In genomic region chr10:89337493-89337892, GRCh38 we compare ENCODE assay signal across 13 cellular contexts. TPM values are rescaled to one million over a fixed set of nuclear protein-coding genes. Genes with fewer than 3 reads are reported as not detected.
DNase-seq lines count a peak whose midpoint lies in the region; ATAC-seq and TF ChIP-seq lines count a peak whose summit lies in the region.
"Had no signal": no experiment of that assay in that cellular context is flagged by ENCODE, and none has a peak within 500 bp of the region (broad histone marks: within the 10 kb centered on the region; RNA-seq: fewer than 3 reads in every experiment).

No MANE protein-coding gene starts in this region.

- DNase-seq in ELF-1 (ENCODE audit: low read depth, low spot score) (peak; percentile 17), MG63 (peak; percentile 48), amniotic epithelial cell (ENCODE audit: low read depth) (peak; percentile 76), neuronal stem cell (ENCODE audit: low spot score) (no peak), PC-3 (no peak), SHP77 (lab: John Stamatoyannopoulos, UW) (no peak), GM23338 (ENCODE audit: low spot score) (no peak)
- DNase-seq: heart right ventricle, HFFc6, MM.1S, SIG-M5 had no signal

- H3K79me2 ChIP-seq in PC-3 (ENCODE audit: low read length) (no peaks in the 10 kb centered on the region), GM23338 (replicated peaks; ENCODE audit: insufficient read depth) (no peaks in the 10 kb centered on the region)

- H3K36me3 Mint-ChIP-seq in GM23338 (ENCODE audit: low read depth) = no peaks in the 10 kb centered on the region

- no CpG with 5 or more reads among the region's 6 CpGs for WGBS in neuronal stem cell (ENCODE audit: extremely low coverage in 2 of 2, insufficient read length in 2 of 2, insufficient replicate concordance in 1 of 2), 2 donors

- H3K9ac ChIP-seq in neuronal stem cell (ENCODE audit: low read depth, low read length, poor library complexity) = no peak overlapping the region
- no peak overlapping the region for H3K9ac ChIP-seq in PC-3 (ENCODE audit: low read length)

- no peak overlapping the region for H4K91ac ChIP-seq in neuronal stem cell (ENCODE audit: low read depth, low read length, poor library complexity)

- peak overlapping the region; percentile 14 for H2BK12ac ChIP-seq in neuronal stem cell (ENCODE audit: low read length)

- no peak for TF ChIP-seq CTCF in PC-3 (conservative IDR thresholded peaks at IDR 0.05; ENCODE audit: low read depth, low read length)
- TF ChIP-seq CTCF in GM23338 (conservative IDR thresholded peaks at IDR 0.05; ENCODE audit: low read depth in 2 of 2) = no peak

- H3K4me2 ChIP-seq in neuronal stem cell (ENCODE audit: insufficient read depth, low read length, poor library complexity, severe bottlenecking) (no peak overlapping the region), PC-3 (ENCODE audit: low read length) (no peak overlapping the region), GM23338 (no peak overlapping the region)

- no peak overlapping the region for H3K4me3 Mint-ChIP-seq in GM23338
- H3K4me3 Mint-ChIP-seq: HFFc6 had no signal

- CTCF ChIA-PET in PC-3 (lab: Charles Lee) = no interaction called here

- H3K4ac ChIP-seq in neuronal stem cell (ENCODE audit: low read length) = no peak overlapping the region

- no peak overlapping the region for H2BK120ac ChIP-seq in neuronal stem cell (ENCODE audit: low read depth, low read length)

- H3K4me1 Mint-ChIP-seq in GM23338 = peaks cover 21% of the 10 kb centered on the region

- H3K27me3 Mint-ChIP-seq in GM23338 (ENCODE audit: insufficient read depth, low read depth, poor library complexity) = peaks cover 16% of the 10 kb centered on the region

- H4K8ac ChIP-seq in neuronal stem cell (ENCODE audit: low read depth, low read length) = no peak overlapping the region

- H3K18ac ChIP-seq in neuronal stem cell (ENCODE audit: low read length) = no peak overlapping the region

- H3K27ac ChIP-seq in neuronal stem cell (replicated peaks; ENCODE audit: low read length) (no peak overlapping the region), PC-3 (ENCODE audit: low read length) (no peak overlapping the region), GM23338 (ENCODE audit: low read depth) (no peak overlapping the region)

- no TSS peak for BruUV-seq in PC-3 (replicated peaks; lab: Mats Ljungman, UMichigan)

- no peaks in the 10 kb centered on the region for H3K79me1 ChIP-seq in neuronal stem cell (ENCODE audit: low read depth, low read length)

- H3K4me1 ChIP-seq in neuronal stem cell (ENCODE audit: control insufficient read depth in 2 of 2, insufficient read depth in 1 of 2, low read depth in 1 of 2, low read length in 2 of 2) (peaks cover 12 to 20% of the 10 kb centered on the region in 2 donors), PC-3 (ENCODE audit: insufficient read depth, low read length) (peaks cover 15% of the 10 kb centered on the region), GM23338 (ENCODE audit: insufficient read depth) (peaks cover 21% of the 10 kb centered on the region)

- H3K23ac ChIP-seq in neuronal stem cell (ENCODE audit: low read depth, low read length, poor library complexity) = no peak overlapping the region

- H3K27me3 ChIP-seq in MG63 (no peaks in the 10 kb centered on the region), neuronal stem cell (ENCODE audit: control insufficient read depth in 3 of 3, insufficient read depth in 3 of 3, low read depth in 1 of 3, low read length in 3 of 3) (no peaks in the 10 kb centered on the region), PC-3 (ENCODE audit: low read length) (no peaks in the 10 kb centered on the region), GM23338 (ENCODE audit: insufficient read depth) (no peaks in the 10 kb centered on the region)
- H3K27me3 ChIP-seq: heart right ventricle had no signal

- H3K9me3 ChIP-seq in MG63 (no peaks in the 10 kb centered on the region), neuronal stem cell (replicated peaks in 1 of 2; ENCODE audit: control insufficient read depth in 2 of 2, insufficient read depth in 1 of 2, low read depth in 1 of 2, low read length in 2 of 2) (no peaks in the 10 kb centered on the region), PC-3 (ENCODE audit: low read length) (no peaks in the 10 kb centered on the region)
- H3K9me3 ChIP-seq: heart right ventricle had no signal

- H3F3A ChIP-seq in PC-3 (ENCODE audit: low read length, unreplicated experiment) (no peaks in the 10 kb centered on the region), GM23338 (replicated peaks; ENCODE audit: low read depth) (no peaks in the 10 kb centered on the region; the same call in 1 of the 2 replicates)

- ATAC-seq in PC-3 = no peak; the same call in 1 of the 2 replicates
- no peak for ATAC-seq in HG03139 (IDR thresholded peaks at IDR 0.05; ENCODE audit: unreplicated experiment)
- no peak for ATAC-seq in GM23338

- H2BK15ac ChIP-seq in neuronal stem cell (ENCODE audit: low read length) = no peak overlapping the region

- H3K36me3 ChIP-seq in MG63 = peaks cover 9% of the 10 kb centered on the region
- no peaks in the 10 kb centered on the region for H3K36me3 ChIP-seq in neuronal stem cell (replicated peaks in 1 of 2; ENCODE audit: control insufficient read depth in 2 of 2, insufficient read depth in 2 of 2, low read length in 2 of 2)
- H3K36me3 ChIP-seq in PC-3 (ENCODE audit: low read depth, low read length) = no peaks in the 10 kb centered on the region; the same call in 1 of the 2 replicates
- no peaks in the 10 kb centered on the region for H3K36me3 ChIP-seq in GM23338 (ENCODE audit: insufficient read depth)

- H4K20me1 ChIP-seq in PC-3 (ENCODE audit: low read length) (no peaks in the 10 kb centered on the region), GM23338 (replicated peaks; ENCODE audit: insufficient read depth) (no peaks in the 10 kb centered on the region)

- H3K14ac ChIP-seq in neuronal stem cell (ENCODE audit: low read length) = no peak overlapping the region

- POLR2A ChIA-PET in PC-3 (lab: Charles Lee; ENCODE audit: unreplicated experiment) = no interaction called here

- H3K4me3 ChIP-seq in MG63 = no peak overlapping the region
- H3K4me3 ChIP-seq in neuronal stem cell (ENCODE audit: low read length in 2 of 2) = no peak overlapping the region
- H3K4me3 ChIP-seq in PC-3 (ENCODE audit: low read length) = no peak overlapping the region
- H3K4me3 ChIP-seq in GM23338 = no peak overlapping the region
- H3K4me3 ChIP-seq: heart right ventricle had no signal

- intact Hi-C loops in PC-3 (cut with micrococcal nuclease) = no loop called here

- no peak overlapping the region for H2AFZ ChIP-seq in neuronal stem cell (ENCODE audit: low read length)
- H2AFZ ChIP-seq in PC-3 (ENCODE audit: low read length) = no peak overlapping the region
- H2AFZ ChIP-seq in GM23338 = no peak overlapping the region

- H2AK5ac ChIP-seq in neuronal stem cell (ENCODE audit: low read depth, low read length) = no peak overlapping the region

- no peaks in the 10 kb centered on the region for H3K9me3 Mint-ChIP-seq in GM23338

- H3K9me2 ChIP-seq in PC-3 (replicated peaks; ENCODE audit: low read length) (no peaks in the 10 kb centered on the region), GM23338 (ENCODE audit: insufficient read depth) (peaks cover 14% of the 10 kb centered on the region)

- H3K27ac Mint-ChIP-seq in GM23338 = no peak overlapping the region
- H3K27ac Mint-ChIP-seq: HFFc6 had no signal

- no peak overlapping the region for H2BK5ac ChIP-seq in neuronal stem cell (ENCODE audit: low read length)

TF ChIP-seq in GM23338, 12 proteins besides CTCF, POLR2A, EP300 and RAD21:
- no peak for TF ChIP-seq STAT1 (IDR thresholded peaks at IDR 0.05; ENCODE audit: unreplicated experiment)
- TF ChIP-seq CREB1 (CRISPR knock-in tag; IDR thresholded peaks at IDR 0.05; ENCODE audit: low read depth) = no peak
- TF ChIP-seq NANOG (IDR thresholded peaks at IDR 0.05; ENCODE audit: borderline replicate concordance) = no peak
- TF ChIP-seq EZH2 (IDR thresholded peaks at IDR 0.05; ENCODE audit: low read depth, unreplicated experiment) = no peak
- TF ChIP-seq ZNF331 (CRISPR knock-in tag; IDR thresholded peaks at IDR 0.05; ENCODE audit: low read depth) = no peak
TF ChIP-seq in GM23338: peak in this region for 0.

RNA-seq across cellular contexts. Expression of gene IFIT3, which starts 9.7 kb away (rescaled TPM):
- total RNA-seq in MG63 (2014; rRNA removed; shearing (Covaris generic); ENCODE audit: low replicate concordance) = 32.0 and 47.1 TPM in 2 replicates
- 0.31 TPM for polyA plus RNA-seq in neuronal stem cell (2013, experiment 1 of 2)
- 0.47 TPM for polyA plus RNA-seq in neuronal stem cell (2013, experiment 2 of 2)
- total RNA-seq in PC-3 (2014; rRNA removed) = 5.0 and 7.1 TPM in 2 replicates
- total RNA-seq in GM23338 (2014; rRNA removed; shearing (Covaris generic)) = 0.43 and 0.52 TPM in 2 replicates
- polyA plus RNA-seq in GM23338 (2016; fragmentation: Nextera tagmentation; extraction: Ambion mirVana) = 0.42 TPM in 2 replicates

RNA-seq across cellular contexts. Expression of gene IFIT2, which starts 35.6 kb away (rescaled TPM):
- 14.3 and 18.7 TPM in 2 replicates for total RNA-seq in MG63 (2014; rRNA removed; shearing (Covaris generic); ENCODE audit: low replicate concordance)
- 0.04 TPM for polyA plus RNA-seq in neuronal stem cell (2013, experiment 1 of 2)
- polyA plus RNA-seq in neuronal stem cell (2013, experiment 2 of 2) = 0.04 TPM
- 6.9 and 8.6 TPM in 2 replicates for total RNA-seq in PC-3 (2014; rRNA removed)
- total RNA-seq in GM23338 (2014; rRNA removed; shearing (Covaris generic)) = not detected in 2 replicates
- polyA plus RNA-seq in GM23338 (2016; fragmentation: Nextera tagmentation; extraction: Ambion mirVana) = 0.10 and 0.24 TPM in 2 replicates

RNA-seq across cellular contexts. Expression of gene IFIT1B, which starts 40.4 kb away (rescaled TPM):
- total RNA-seq in MG63 (2014; rRNA removed; shearing (Covaris generic); ENCODE audit: low replicate concordance) = not detected in 2 replicates
- polyA plus RNA-seq in neuronal stem cell (2013, experiment 1 of 2) = not detected
- not detected for polyA plus RNA-seq in neuronal stem cell (2013, experiment 2 of 2)
- not detected in 2 replicates for total RNA-seq in PC-3 (2014; rRNA removed)
- not detected in 2 replicates for total RNA-seq in GM23338 (2014; rRNA removed; shearing (Covaris generic))
- 0.10 TPM in 2 replicates for polyA plus RNA-seq in GM23338 (2016; fragmentation: Nextera tagmentation; extraction: Ambion mirVana)
- total RNA-seq: HFFc6, osteoblast had no signal
- polyA plus RNA-seq: heart right ventricle had no signal

RNA-seq across cellular contexts. Expression of gene IFIT1, which starts 54.9 kb away (rescaled TPM):
- 40.8 and 44.7 TPM in 2 replicates for total RNA-seq in MG63 (2014; rRNA removed; shearing (Covaris generic); ENCODE audit: low replicate concordance)
- 16.3 TPM for polyA plus RNA-seq in neuronal stem cell (2013, experiment 1 of 2)
- 15.7 TPM for polyA plus RNA-seq in neuronal stem cell (2013, experiment 2 of 2)
- total RNA-seq in PC-3 (2014; rRNA removed) = 14.1 and 19.6 TPM in 2 replicates
- total RNA-seq in GM23338 (2014; rRNA removed; shearing (Covaris generic)) = 3.1 and 3.9 TPM in 2 replicates
- polyA plus RNA-seq in GM23338 (2016; fragmentation: Nextera tagmentation; extraction: Ambion mirVana) = 1.5 and 2.4 TPM in 2 replicates

Comparison
In these comparisons a context has a peak if more than half of its experiments do, and no peak if none do; other contexts are left out.
1. DNase-seq: peak in ELF-1 (single experiment), MG63 (single experiment) and amniotic epithelial cell (single experiment); none in neuronal stem cell (single experiment), PC-3 (single experiment), SHP77 (0 of 2) and GM23338 (single experiment).